ENCODE assay signal across 2 cellular contexts in the genomic region with DNA sequence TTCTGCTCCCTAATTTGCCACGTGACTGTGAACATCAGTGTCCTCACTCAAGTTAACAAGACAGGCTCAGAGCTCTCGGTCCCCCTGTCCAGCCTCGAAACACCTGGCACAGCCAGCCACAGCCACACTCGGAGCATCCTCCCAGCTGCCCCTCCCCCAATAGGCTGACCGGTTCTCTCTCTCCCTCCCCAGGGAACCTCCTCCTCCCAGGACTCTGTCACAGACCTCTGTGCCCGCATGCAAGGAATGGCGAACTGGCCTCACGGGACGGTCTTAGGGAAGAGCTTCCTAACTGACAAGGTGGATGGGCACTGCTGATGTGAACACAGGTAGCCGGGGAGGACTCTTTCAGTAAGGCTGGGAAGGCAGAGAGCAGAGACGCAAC.
TF ChIP-seq lines count a peak whose summit lies in the region.

No MANE protein-coding gene starts in this region.

TF ChIP-seq in SK-N-SH treated with all-trans-retinoic acid at 6 μM for 48 hours, 23 proteins besides CTCF, POLR2A, EP300 and RAD21:
- TF ChIP-seq RARB (CRISPR knock-in tag; IDR thresholded peaks at IDR 0.05): no peak
- 0 out of 2 replicates have a peak, but pooled peaks have one; percentile 5 for TF ChIP-seq SNAI2 (CRISPR knock-in tag; IDR thresholded peaks at IDR 0.05)
TF ChIP-seq in SK-N-SH treated with all-trans-retinoic acid at 6 μM for 48 hours: peak in this region for 1.

TF ChIP-seq in SK-N-SH, 30 proteins besides CTCF, POLR2A, EP300 and RAD21:
- TF ChIP-seq FOXM1 (IDR thresholded peaks at IDR 0.05; ENCODE audit: low read depth) (no peak), TCF12 (IDR thresholded peaks at IDR 0.05) (no peak), TEAD4 (IDR thresholded peaks at IDR 0.05; ENCODE audit: borderline replicate concordance, insufficient read depth) (no peak), MXI1 (IDR thresholded peaks at IDR 0.05; ENCODE audit: low read depth, low read length) (no peak), SMC3 (IDR thresholded peaks at IDR 0.05; ENCODE audit: low read depth, low read length) (no peak), JUND (IDR thresholded peaks at IDR 0.05) (no peak), CHD2 (IDR thresholded peaks at IDR 0.05; ENCODE audit: low read length, partially characterized antibody) (no peak), GATA2 (CRISPR knock-in tag; IDR thresholded peaks at IDR 0.05) (no peak), POLR2AphosphoS5 (IDR thresholded peaks at IDR 0.05; ENCODE audit: low read depth, low read length) (no peak), SIN3A (IDR thresholded peaks at IDR 0.05; ENCODE audit: borderline replicate concordance, low read depth, low read length) (no peak), NFIC (IDR thresholded peaks at IDR 0.05; ENCODE audit: borderline replicate concordance) (no peak), IRF3 (IDR thresholded peaks at IDR 0.05; ENCODE audit: low read depth, low read length) (no peak), MEF2A (IDR thresholded peaks at IDR 0.05; ENCODE audit: borderline replicate concordance, low read depth) (no peak), EZH2phosphoT487 (IDR thresholded peaks at IDR 0.05; ENCODE audit: borderline replicate concordance, low read depth) (no peak), FOXJ3 (CRISPR knock-in tag; IDR thresholded peaks at IDR 0.05) (no peak), REST (IDR thresholded peaks at IDR 0.05; ENCODE audit: low read depth, low read length) (no peak), RXRA (IDR thresholded peaks at IDR 0.05; ENCODE audit: borderline replicate concordance, low read depth) (no peak), PBX3 (IDR thresholded peaks at IDR 0.05) (no peak)
TF ChIP-seq in SK-N-SH: peak in this region for 0.
